In the genomic region with DNA sequence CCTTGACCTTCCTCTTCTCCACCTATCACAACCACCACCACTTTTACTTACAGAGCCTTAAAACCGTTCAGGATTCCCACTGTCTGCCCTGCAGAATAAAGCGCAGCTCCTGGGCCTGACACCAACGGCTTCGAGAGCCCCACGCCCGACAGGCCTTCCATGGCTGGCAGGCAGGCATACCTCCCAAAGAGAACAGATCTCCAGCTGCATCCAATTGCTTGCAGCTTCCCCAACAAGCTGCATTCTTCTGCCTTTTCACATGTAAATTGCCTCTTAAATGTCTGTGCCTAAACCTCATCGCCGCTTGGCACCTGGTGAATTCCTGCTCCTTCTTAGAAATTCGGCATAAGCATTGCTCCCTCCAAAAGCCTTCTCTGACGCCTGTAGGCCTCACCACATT, we compare ENCODE assay signal across 1 cellular context.
A peak's percentile ranks its signal among the peaks of the same experiment; 100 is the strongest.
TF ChIP-seq lines count a peak whose summit lies in the region.

No MANE protein-coding gene starts in this region.

TF ChIP-seq in WTC11, 78 proteins besides CTCF, POLR2A, EP300 and RAD21 (continued from another document):
- TF ChIP-seq, protein P1, sequence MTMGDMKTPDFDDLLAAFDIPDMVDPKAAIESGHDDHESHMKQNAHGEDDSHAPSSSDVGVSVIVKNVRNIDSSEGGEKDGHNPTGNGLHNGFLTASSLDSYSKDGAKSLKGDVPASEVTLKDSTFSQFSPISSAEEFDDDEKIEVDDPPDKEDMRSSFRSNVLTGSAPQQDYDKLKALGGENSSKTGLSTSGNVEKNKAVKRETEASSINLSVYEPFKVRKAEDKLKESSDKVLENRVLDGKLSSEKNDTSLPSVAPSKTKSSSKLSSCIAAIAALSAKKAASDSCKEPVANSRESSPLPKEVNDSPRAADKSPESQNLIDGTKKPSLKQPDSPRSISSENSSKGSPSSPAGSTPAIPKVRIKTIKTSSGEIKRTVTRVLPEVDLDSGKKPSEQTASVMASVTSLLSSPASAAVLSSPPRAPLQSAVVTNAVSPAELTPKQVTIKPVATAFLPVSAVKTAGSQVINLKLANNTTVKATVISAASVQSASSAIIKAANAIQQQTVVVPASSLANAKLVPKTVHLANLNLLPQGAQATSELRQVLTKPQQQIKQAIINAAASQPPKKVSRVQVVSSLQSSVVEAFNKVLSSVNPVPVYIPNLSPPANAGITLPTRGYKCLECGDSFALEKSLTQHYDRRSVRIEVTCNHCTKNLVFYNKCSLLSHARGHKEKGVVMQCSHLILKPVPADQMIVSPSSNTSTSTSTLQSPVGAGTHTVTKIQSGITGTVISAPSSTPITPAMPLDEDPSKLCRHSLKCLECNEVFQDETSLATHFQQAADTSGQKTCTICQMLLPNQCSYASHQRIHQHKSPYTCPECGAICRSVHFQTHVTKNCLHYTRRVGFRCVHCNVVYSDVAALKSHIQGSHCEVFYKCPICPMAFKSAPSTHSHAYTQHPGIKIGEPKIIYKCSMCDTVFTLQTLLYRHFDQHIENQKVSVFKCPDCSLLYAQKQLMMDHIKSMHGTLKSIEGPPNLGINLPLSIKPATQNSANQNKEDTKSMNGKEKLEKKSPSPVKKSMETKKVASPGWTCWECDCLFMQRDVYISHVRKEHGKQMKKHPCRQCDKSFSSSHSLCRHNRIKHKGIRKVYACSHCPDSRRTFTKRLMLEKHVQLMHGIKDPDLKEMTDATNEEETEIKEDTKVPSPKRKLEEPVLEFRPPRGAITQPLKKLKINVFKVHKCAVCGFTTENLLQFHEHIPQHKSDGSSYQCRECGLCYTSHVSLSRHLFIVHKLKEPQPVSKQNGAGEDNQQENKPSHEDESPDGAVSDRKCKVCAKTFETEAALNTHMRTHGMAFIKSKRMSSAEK (CRISPR knock-in tag; IDR thresholded peaks at IDR 0.05; ENCODE audit: borderline replicate concordance): peak; percentile 93; the same call in 1 of the 2 replicates
- TF ChIP-seq SMAD4 (CRISPR knock-in tag; IDR thresholded peaks at IDR 0.05) (peak; percentile 50; the same call in 1 of the 2 replicates), MYBL2 (CRISPR knock-in tag; IDR thresholded peaks at IDR 0.05) (peak; percentile 80), TCF7 (CRISPR knock-in tag; IDR thresholded peaks at IDR 0.05; ENCODE audit: low read depth) (no peak), JUN (CRISPR knock-in tag; IDR thresholded peaks at IDR 0.05) (peak; percentile 47; the same call in 1 of the 2 replicates), ZNF138 (CRISPR knock-in tag; conservative IDR thresholded peaks at IDR 0.05) (peak; percentile 52; the same call in 1 of the 2 replicates), TEAD4 (CRISPR knock-in tag; IDR thresholded peaks at IDR 0.05) (peak; percentile 77), FOXK1 (CRISPR knock-in tag; IDR thresholded peaks at IDR 0.05) (peak; percentile 71; the same call in 1 of the 2 replicates), ZNF232 (CRISPR knock-in tag; IDR thresholded peaks at IDR 0.05) (0 out of 2 replicates have a peak, but pooled peaks have one; percentile 48), RORB (CRISPR knock-in tag; IDR thresholded peaks at IDR 0.05) (no peak)
- TF ChIP-seq, protein P2, sequence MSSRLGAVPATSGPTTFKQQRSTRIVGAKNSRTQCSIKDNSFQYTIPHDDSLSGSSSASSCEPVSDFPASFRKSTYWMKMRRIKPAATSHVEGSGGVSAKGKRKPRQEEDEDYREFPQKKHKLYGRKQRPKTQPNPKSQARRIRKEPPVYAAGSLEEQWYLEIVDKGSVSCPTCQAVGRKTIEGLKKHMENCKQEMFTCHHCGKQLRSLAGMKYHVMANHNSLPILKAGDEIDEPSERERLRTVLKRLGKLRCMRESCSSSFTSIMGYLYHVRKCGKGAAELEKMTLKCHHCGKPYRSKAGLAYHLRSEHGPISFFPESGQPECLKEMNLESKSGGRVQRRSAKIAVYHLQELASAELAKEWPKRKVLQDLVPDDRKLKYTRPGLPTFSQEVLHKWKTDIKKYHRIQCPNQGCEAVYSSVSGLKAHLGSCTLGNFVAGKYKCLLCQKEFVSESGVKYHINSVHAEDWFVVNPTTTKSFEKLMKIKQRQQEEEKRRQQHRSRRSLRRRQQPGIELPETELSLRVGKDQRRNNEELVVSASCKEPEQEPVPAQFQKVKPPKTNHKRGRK (CRISPR knock-in tag; IDR thresholded peaks at IDR 0.05; ENCODE audit: borderline replicate concordance): no peak
- TF ChIP-seq, protein P3, sequence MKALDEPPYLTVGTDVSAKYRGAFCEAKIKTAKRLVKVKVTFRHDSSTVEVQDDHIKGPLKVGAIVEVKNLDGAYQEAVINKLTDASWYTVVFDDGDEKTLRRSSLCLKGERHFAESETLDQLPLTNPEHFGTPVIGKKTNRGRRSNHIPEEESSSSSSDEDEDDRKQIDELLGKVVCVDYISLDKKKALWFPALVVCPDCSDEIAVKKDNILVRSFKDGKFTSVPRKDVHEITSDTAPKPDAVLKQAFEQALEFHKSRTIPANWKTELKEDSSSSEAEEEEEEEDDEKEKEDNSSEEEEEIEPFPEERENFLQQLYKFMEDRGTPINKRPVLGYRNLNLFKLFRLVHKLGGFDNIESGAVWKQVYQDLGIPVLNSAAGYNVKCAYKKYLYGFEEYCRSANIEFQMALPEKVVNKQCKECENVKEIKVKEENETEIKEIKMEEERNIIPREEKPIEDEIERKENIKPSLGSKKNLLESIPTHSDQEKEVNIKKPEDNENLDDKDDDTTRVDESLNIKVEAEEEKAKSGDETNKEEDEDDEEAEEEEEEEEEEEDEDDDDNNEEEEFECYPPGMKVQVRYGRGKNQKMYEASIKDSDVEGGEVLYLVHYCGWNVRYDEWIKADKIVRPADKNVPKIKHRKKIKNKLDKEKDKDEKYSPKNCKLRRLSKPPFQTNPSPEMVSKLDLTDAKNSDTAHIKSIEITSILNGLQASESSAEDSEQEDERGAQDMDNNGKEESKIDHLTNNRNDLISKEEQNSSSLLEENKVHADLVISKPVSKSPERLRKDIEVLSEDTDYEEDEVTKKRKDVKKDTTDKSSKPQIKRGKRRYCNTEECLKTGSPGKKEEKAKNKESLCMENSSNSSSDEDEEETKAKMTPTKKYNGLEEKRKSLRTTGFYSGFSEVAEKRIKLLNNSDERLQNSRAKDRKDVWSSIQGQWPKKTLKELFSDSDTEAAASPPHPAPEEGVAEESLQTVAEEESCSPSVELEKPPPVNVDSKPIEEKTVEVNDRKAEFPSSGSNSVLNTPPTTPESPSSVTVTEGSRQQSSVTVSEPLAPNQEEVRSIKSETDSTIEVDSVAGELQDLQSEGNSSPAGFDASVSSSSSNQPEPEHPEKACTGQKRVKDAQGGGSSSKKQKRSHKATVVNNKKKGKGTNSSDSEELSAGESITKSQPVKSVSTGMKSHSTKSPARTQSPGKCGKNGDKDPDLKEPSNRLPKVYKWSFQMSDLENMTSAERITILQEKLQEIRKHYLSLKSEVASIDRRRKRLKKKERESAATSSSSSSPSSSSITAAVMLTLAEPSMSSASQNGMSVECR (CRISPR knock-in tag; IDR thresholded peaks at IDR 0.05; ENCODE audit: borderline replicate concordance): peak; percentile 70; the same call in 1 of the 2 replicates
- TF ChIP-seq, protein P4, sequence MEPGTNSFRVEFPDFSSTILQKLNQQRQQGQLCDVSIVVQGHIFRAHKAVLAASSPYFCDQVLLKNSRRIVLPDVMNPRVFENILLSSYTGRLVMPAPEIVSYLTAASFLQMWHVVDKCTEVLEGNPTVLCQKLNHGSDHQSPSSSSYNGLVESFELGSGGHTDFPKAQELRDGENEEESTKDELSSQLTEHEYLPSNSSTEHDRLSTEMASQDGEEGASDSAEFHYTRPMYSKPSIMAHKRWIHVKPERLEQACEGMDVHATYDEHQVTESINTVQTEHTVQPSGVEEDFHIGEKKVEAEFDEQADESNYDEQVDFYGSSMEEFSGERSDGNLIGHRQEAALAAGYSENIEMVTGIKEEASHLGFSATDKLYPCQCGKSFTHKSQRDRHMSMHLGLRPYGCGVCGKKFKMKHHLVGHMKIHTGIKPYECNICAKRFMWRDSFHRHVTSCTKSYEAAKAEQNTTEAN (CRISPR knock-in tag; IDR thresholded peaks at IDR 0.05): peak; percentile 82; the same call in 1 of the 2 replicates
